ENCODE assay signal across 8 cellular contexts in the genomic region with DNA sequence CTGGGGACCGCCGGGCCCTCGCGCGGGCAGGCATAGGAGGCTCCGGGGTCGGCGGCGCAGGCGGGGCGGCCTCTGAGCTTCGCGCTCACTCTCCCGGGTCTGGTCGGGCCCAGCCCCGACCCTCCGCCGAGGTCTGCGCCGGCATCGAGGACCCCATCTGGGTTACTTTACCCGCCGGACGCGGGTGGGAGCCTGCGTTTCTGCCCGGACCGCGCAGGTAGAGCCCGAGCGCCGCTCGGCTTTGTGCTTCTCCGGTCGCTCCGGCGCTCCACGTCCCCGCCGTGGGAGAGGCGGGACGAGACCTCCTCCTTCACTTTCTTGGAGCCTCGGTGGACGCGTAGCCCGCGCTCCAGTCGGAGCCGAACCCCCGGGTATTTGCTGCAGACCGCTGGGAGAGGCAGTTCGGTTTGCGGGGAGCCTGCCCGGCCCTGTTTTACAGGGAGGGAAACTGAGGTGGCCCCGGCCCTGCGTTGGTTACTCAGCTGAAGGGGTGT.
A peak's percentile ranks its signal among the peaks of the same experiment; 100 is the strongest.
DNase-seq lines count a peak whose midpoint lies in the region; ATAC-seq and TF ChIP-seq lines count a peak whose summit lies in the region.

No MANE protein-coding gene starts in this region.

- H3K27ac ChIP-seq in mesenchymal stem cell (ENCODE audit: low read length, poor library complexity, severe bottlenecking) = no peak overlapping the region
- H3K27ac ChIP-seq in vagina = no peak overlapping the region

- peaks cover 5% of the 10 kb centered on the region for H3K79me1 ChIP-seq in mesenchymal stem cell (replicated peaks; ENCODE audit: low read length, poor library complexity, severe bottlenecking)

- no peak overlapping the region for H3K27ac Mint-ChIP-seq in activated naive CD4-positive, alpha-beta T cell treated with anti-CD3 and anti-CD28 coated beads, Interleukin-2, amount 50 U/mL, for 24 hours
- no peak overlapping the region for H3K27ac Mint-ChIP-seq in MCF 10A (ENCODE audit: low read depth, unreplicated experiment)

- CTCF ChIA-PET in MCF 10A (lab: Yijun Ruan, JAX) = no interaction called here

- WGBS in mesenchymal stem cell = 5% methylated on average over 49 of the region's 56 CpGs

- H3K4me3 Mint-ChIP-seq in activated naive CD4-positive, alpha-beta T cell treated with anti-CD3 and anti-CD28 coated beads, Interleukin-2, amount 50 U/mL, for 24 hours = peak overlapping the region; percentile 83
- H3K4me3 Mint-ChIP-seq in MCF 10A (ENCODE audit: unreplicated experiment) = peak overlapping the region; percentile 36

- H3K36me3 Mint-ChIP-seq in activated naive CD4-positive, alpha-beta T cell treated with anti-CD3 and anti-CD28 coated beads, Interleukin-2, amount 50 U/mL, for 24 hours = peaks cover 2% of the 10 kb centered on the region
- no peaks in the 10 kb centered on the region for H3K36me3 Mint-ChIP-seq in MCF 10A (ENCODE audit: insufficient read depth, unreplicated experiment)

- H3K4me3 ChIP-seq in mesenchymal stem cell (ENCODE audit: insufficient read depth in 1 of 2, low read depth in 1 of 2, low read length in 2 of 2) = peak overlapping the region; percentile 78 to 87
- H3K4me3 ChIP-seq in vagina = peak overlapping the region; percentile 55 to 60

- H3K4me1 ChIP-seq in mesenchymal stem cell (ENCODE audit: control insufficient read depth, insufficient read depth, low read depth, low read length) (peaks cover 46% of the 10 kb centered on the region), vagina (peaks cover 10% of the 10 kb centered on the region)

- H3K4ac ChIP-seq in mesenchymal stem cell (ENCODE audit: low read depth in 1 of 2, low read length in 2 of 2) = peak overlapping the region in 1 of 2 experiments; percentile 42

- POLR2A ChIA-PET in MCF 10A (lab: Yijun Ruan, JAX) = no interaction called here

- H2BK15ac ChIP-seq in mesenchymal stem cell (ENCODE audit: low read depth, poor library complexity, severe bottlenecking) = no peak overlapping the region

- no peaks in the 10 kb centered on the region for H3K9me3 Mint-ChIP-seq in activated naive CD4-positive, alpha-beta T cell treated with anti-CD3 and anti-CD28 coated beads, Interleukin-2, amount 50 U/mL, for 24 hours
- H3K9me3 Mint-ChIP-seq in MCF 10A (ENCODE audit: unreplicated experiment) = no peaks in the 10 kb centered on the region

- peak overlapping the region; percentile 11 for H2BK120ac ChIP-seq in mesenchymal stem cell (ENCODE audit: low read depth, low read length)

- H3K18ac ChIP-seq in mesenchymal stem cell (ENCODE audit: low read depth in 1 of 2, low read length in 2 of 2) = peak overlapping the region in 1 of 2 experiments; percentile 16

- no peak overlapping the region for H2AK5ac ChIP-seq in mesenchymal stem cell (ENCODE audit: low read length, severe bottlenecking)

- peak overlapping the region; percentile 32 for H2BK5ac ChIP-seq in mesenchymal stem cell (ENCODE audit: low read depth, low read length, poor library complexity, severe bottlenecking)

- no peak overlapping the region for H3K14ac ChIP-seq in mesenchymal stem cell (ENCODE audit: low read length in 2 of 2)

- H2AFZ ChIP-seq in mesenchymal stem cell (ENCODE audit: low read depth, low read length) = no peak overlapping the region

- H3K4me1 Mint-ChIP-seq in activated naive CD4-positive, alpha-beta T cell treated with anti-CD3 and anti-CD28 coated beads, Interleukin-2, amount 50 U/mL, for 24 hours = peaks cover 41% of the 10 kb centered on the region
- H3K4me1 Mint-ChIP-seq in MCF 10A (ENCODE audit: insufficient read depth, unreplicated experiment) = peaks cover 10% of the 10 kb centered on the region

- H3K36me3 ChIP-seq in mesenchymal stem cell (ENCODE audit: control insufficient read depth in 1 of 2, insufficient read depth in 2 of 2, low read depth in 1 of 2, low read length in 2 of 2) = no peaks in the 10 kb centered on the region
- H3K36me3 ChIP-seq in vagina = no peaks in the 10 kb centered on the region

- H4K91ac ChIP-seq in mesenchymal stem cell (ENCODE audit: low read length) = peak overlapping the region; percentile 53

- H3K27me3 ChIP-seq in mesenchymal stem cell (ENCODE audit: control insufficient read depth in 1 of 2, insufficient read depth in 1 of 2, low read length in 2 of 2) = no peaks in the 10 kb centered on the region
- H3K27me3 ChIP-seq in vagina = no peaks in the 10 kb centered on the region

- TF ChIP-seq CTCF in MCF 10A (IDR thresholded peaks at IDR 0.05; ENCODE audit: unreplicated experiment) (no peak), vagina (IDR thresholded peaks at IDR 0.05) (no peak)

- H3K9ac ChIP-seq in mesenchymal stem cell (ENCODE audit: low read length) = peak overlapping the region; percentile 83

- peak overlapping the region in 1 of 2 experiments; percentile 45 for H2BK12ac ChIP-seq in mesenchymal stem cell (ENCODE audit: low read length in 2 of 2)

- no peak overlapping the region for H3K23ac ChIP-seq in mesenchymal stem cell (ENCODE audit: low read length in 2 of 2)

- H3K4me2 ChIP-seq in mesenchymal stem cell (ENCODE audit: low read length, poor library complexity, severe bottlenecking) = peak overlapping the region; percentile 82

- no peaks in the 10 kb centered on the region for H3K9me3 ChIP-seq in mesenchymal stem cell (ENCODE audit: control insufficient read depth, low read length)
- H3K9me3 ChIP-seq in vagina = no peaks in the 10 kb centered on the region

- no peak for DNase-seq in activated naive CD4-positive, alpha-beta T cell treated with Interleukin-2 at 50 U/mL for 16 hours
- DNase-seq in MCF 10A (ENCODE audit: unreplicated experiment) (no peak), mesenchymal stem cell (peak; percentile 23), vagina (ENCODE audit: extremely low spot score in 2 of 2) (no peak), C1 segment of cervical spinal cord (lab: John Stamatoyannopoulos, UW) (no peak), globus pallidus (ENCODE audit: low spot score) (no peak)

- BruUV-seq in MCF 10A (replicated peaks; lab: Mats Ljungman, UMichigan) = no TSS peak

- no peak for ATAC-seq in GM21515 (IDR thresholded peaks at IDR 0.05; ENCODE audit: unreplicated experiment)

- H4K8ac ChIP-seq in mesenchymal stem cell (ENCODE audit: low read length) = no peak overlapping the region

- TF ChIP-seq POLR2A in vagina (IDR thresholded peaks at IDR 0.05) = no peak

- intact Hi-C loops in MCF 10A (cut with micrococcal nuclease) = no loop called here
- intact Hi-C loops in vagina (cut with DNase I) = no loop called here

- peaks cover 50% of the 10 kb centered on the region for H3K27me3 Mint-ChIP-seq in activated naive CD4-positive, alpha-beta T cell treated with anti-CD3 and anti-CD28 coated beads, Interleukin-2, amount 50 U/mL, for 24 hours
- H3K27me3 Mint-ChIP-seq in MCF 10A (ENCODE audit: insufficient read depth, unreplicated experiment) = peaks cover 28% of the 10 kb centered on the region
